In the genomic region with DNA sequence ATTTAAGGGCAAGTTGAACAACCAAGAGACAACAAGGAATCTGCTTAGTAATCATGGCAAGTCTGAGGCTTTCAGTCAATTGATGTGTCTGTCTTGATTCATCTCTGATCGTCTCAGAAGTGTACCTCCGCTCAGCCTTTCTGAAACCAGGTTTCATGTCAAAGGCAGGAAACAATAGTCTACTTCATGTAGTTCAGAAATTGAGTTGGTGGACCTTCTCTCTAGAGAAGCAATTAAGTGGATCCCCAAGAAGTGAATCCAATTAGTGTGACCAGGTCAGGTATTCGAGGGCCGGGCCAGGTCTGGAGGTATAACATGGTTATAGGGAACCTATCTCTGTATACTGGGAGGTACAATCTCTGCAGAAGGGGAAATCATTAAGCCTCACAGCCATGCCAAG, we compare ENCODE assay signal across 11 cellular contexts. TPM values are rescaled to one million over a fixed set of nuclear protein-coding genes. Genes with fewer than 3 reads are reported as not detected.
A peak's percentile ranks its signal among the peaks of the same experiment; 100 is the strongest.
DNase-seq lines count a peak whose midpoint lies in the region; ATAC-seq and TF ChIP-seq lines count a peak whose summit lies in the region.
"Had no signal": no experiment of that assay in that cellular context is flagged by ENCODE, and none has a peak within 500 bp of the region (broad histone marks: within the 10 kb centered on the region; RNA-seq: fewer than 3 reads in every experiment).

No MANE protein-coding gene starts in this region.

- H3K27ac Mint-ChIP-seq in activated naive CD8-positive, alpha-beta T cell treated with anti-CD3 and anti-CD28 coated beads, Interleukin-2, amount 10 ng/mL, durations not matched to agents 7 days and 5 days, result peak overlapping the region; percentile 96
- no peak overlapping the region for H3K27ac Mint-ChIP-seq in neural progenitor cell

- H3K36me3 ChIP-seq in neural progenitor cell, result no peaks in the 10 kb centered on the region
- H3K36me3 ChIP-seq: right atrium auricular region had no signal

- POLR2A ChIA-PET in activated naive CD8-positive, alpha-beta T cell treated with anti-CD3 and anti-CD28 coated beads, Interleukin-2, amount 10 ng/mL, durations not matched to agents 7 days and 5 days (lab: Charles Lee), result interaction anchor here (3.3 kb wide), 1 partner anchor 32 kb away, joined by 27 read pairs; a partner anchor contains a TSS

- peaks cover 40% of the 10 kb centered on the region for H3K36me3 Mint-ChIP-seq in activated naive CD8-positive, alpha-beta T cell treated with anti-CD3 and anti-CD28 coated beads, Interleukin-2, amount 10 ng/mL, durations not matched to agents 7 days and 5 days
- H3K36me3 Mint-ChIP-seq in neural progenitor cell, result no peaks in the 10 kb centered on the region

- intact Hi-C loops in left cardiac atrium (cut with DNase I), result no loop called here

- H3K4me1 Mint-ChIP-seq in activated naive CD8-positive, alpha-beta T cell treated with anti-CD3 and anti-CD28 coated beads, Interleukin-2, amount 10 ng/mL, durations not matched to agents 7 days and 5 days, result peaks cover 52% of the 10 kb centered on the region
- H3K4me1 Mint-ChIP-seq in neural progenitor cell, result peaks cover 4% of the 10 kb centered on the region

- no peak for TF ChIP-seq CTCF in neural progenitor cell (IDR thresholded peaks at IDR 0.05)

- ATAC-seq in GM21390 (IDR thresholded peaks at IDR 0.05; ENCODE audit: unreplicated experiment), result peak; percentile 35
- peak; percentile 41 for ATAC-seq in HG03159 (IDR thresholded peaks at IDR 0.05; ENCODE audit: unreplicated experiment)
- ATAC-seq in activated naive CD8-positive, alpha-beta T cell treated with anti-CD3 and anti-CD28 coated beads, Interleukin-2, amount 10 ng/mL, durations not matched to agents 7 days and 5 days (ENCODE audit: low read depth), result peak; percentile 20
- no peak for ATAC-seq in left cardiac atrium

- H3K27ac ChIP-seq in neural progenitor cell, result no peak overlapping the region
- H3K27ac ChIP-seq: right atrium auricular region had no signal

- no peak overlapping the region for H3K4me2 ChIP-seq in neural progenitor cell

- H3K4me1 ChIP-seq in neural progenitor cell, result no peaks in the 10 kb centered on the region

- no peaks in the 10 kb centered on the region for H3K27me3 ChIP-seq in neural progenitor cell
- H3K27me3 ChIP-seq: right atrium auricular region had no signal

- no peaks in the 10 kb centered on the region for H3K79me2 ChIP-seq in neural progenitor cell (ENCODE audit: low read depth)

- H3K27me3 Mint-ChIP-seq in activated naive CD8-positive, alpha-beta T cell treated with anti-CD3 and anti-CD28 coated beads, Interleukin-2, amount 10 ng/mL, durations not matched to agents 7 days and 5 days, result no peaks in the 10 kb centered on the region
- peaks cover 2% of the 10 kb centered on the region for H3K27me3 Mint-ChIP-seq in neural progenitor cell (ENCODE audit: insufficient read depth, low read depth)

- H3K9me3 ChIP-seq in neural progenitor cell (ENCODE audit: low read depth), result no peaks in the 10 kb centered on the region
- H3K9me3 ChIP-seq: right atrium auricular region had no signal

- DNase-seq in activated CD4-positive, alpha-beta T cell treated with anti-CD3 and anti-CD28 coated beads for 48 hours, result peak; percentile 60
- no peak for DNase-seq in activated CD4-positive, alpha-beta T cell treated with anti-CD3 and anti-CD28 coated beads for 1 hour
- no peak for DNase-seq in activated naive CD8-positive, alpha-beta T cell treated with anti-CD3 and anti-CD28 coated beads, Interleukin-2, amount 10 ng/mL, durations not matched to agents 7 days and 5 days
- no peak for DNase-seq in left cardiac atrium
- DNase-seq in neural progenitor cell (ENCODE audit: low spot score), result no peak
- no peak for DNase-seq in GM19240 (ENCODE audit: insufficient read length, low spot score)
- DNase-seq: effector CD4-positive, alpha-beta T cell; Kasumi-1 had no signal

- no peaks in the 10 kb centered on the region for H4K20me1 ChIP-seq in neural progenitor cell (ENCODE audit: low read depth)

- no peak overlapping the region for H2AFZ ChIP-seq in neural progenitor cell (replicated peaks)

- no peaks in the 10 kb centered on the region for H3K9me3 Mint-ChIP-seq in activated naive CD8-positive, alpha-beta T cell treated with anti-CD3 and anti-CD28 coated beads, Interleukin-2, amount 10 ng/mL, durations not matched to agents 7 days and 5 days
- H3K9me3 Mint-ChIP-seq in neural progenitor cell, result no peaks in the 10 kb centered on the region

- H3F3A ChIP-seq in neural progenitor cell (ENCODE audit: low read depth), result no peaks in the 10 kb centered on the region

- H3K4me3 Mint-ChIP-seq in activated naive CD8-positive, alpha-beta T cell treated with anti-CD3 and anti-CD28 coated beads, Interleukin-2, amount 10 ng/mL, durations not matched to agents 7 days and 5 days, result no peak overlapping the region
- no peak overlapping the region for H3K4me3 Mint-ChIP-seq in neural progenitor cell

- H3K4me3 ChIP-seq in neural progenitor cell, result no peak overlapping the region
- H3K4me3 ChIP-seq: right atrium auricular region had no signal

- no peak overlapping the region for H3K9ac ChIP-seq in neural progenitor cell

RNA-seq across cellular contexts. Expression of a gene that starts 31.9 kb away (rescaled TPM):
- total RNA-seq in activated naive CD8-positive, alpha-beta T cell treated with anti-CD3 and anti-CD28 coated beads, Interleukin-2, amount 10 ng/mL, durations not matched to agents 7 days and 5 days, result 10 to 100 TPM; 19.6 to 22.8 TPM
- 1 to 10 TPM in 1 of 2 donors, under 1 TPM in 1; 0.89 to 1.5 TPM for total RNA-seq in left cardiac atrium
- not detected in 2 replicates for total RNA-seq in neural progenitor cell (ENCODE audit: low replicate concordance)

RNA-seq across cellular contexts. Expression of a gene that starts 45.7 kb away (rescaled TPM):
- 10 to 100 TPM; 27.4 to 28.3 TPM for total RNA-seq in activated naive CD8-positive, alpha-beta T cell treated with anti-CD3 and anti-CD28 coated beads, Interleukin-2, amount 10 ng/mL, durations not matched to agents 7 days and 5 days
- 10 to 100 TPM; 29.2 to 32.3 TPM for total RNA-seq in left cardiac atrium
- total RNA-seq in neural progenitor cell (ENCODE audit: low replicate concordance), result 58.4 and 96.7 TPM in 2 replicates

Comparison
In these comparisons a context has a peak if more than half of its experiments do, and no peak if none do; other contexts are left out.
1. ATAC-seq: peak in GM21390 (single experiment), HG03159 (single experiment) and activated naive CD8-positive, alpha-beta T cell treated with anti-CD3 and anti-CD28 coated beads, Interleukin-2, amount 10 ng/mL, durations not matched to agents 7 days and 5 days (single experiment); none in left cardiac atrium (0 of 2).
2. RNA of a gene that starts 31.9 kb away (total RNA-seq): 19.6 to 22.8 TPM in activated naive CD8-positive, alpha-beta T cell treated with anti-CD3 and anti-CD28 coated beads, Interleukin-2, amount 10 ng/mL, durations not matched to agents 7 days and 5 days; 0.89 to 1.5 TPM in left cardiac atrium and not detected in neural progenitor cell; every median in the first group is over 4 times any median in the second.